In the genomic region with DNA sequence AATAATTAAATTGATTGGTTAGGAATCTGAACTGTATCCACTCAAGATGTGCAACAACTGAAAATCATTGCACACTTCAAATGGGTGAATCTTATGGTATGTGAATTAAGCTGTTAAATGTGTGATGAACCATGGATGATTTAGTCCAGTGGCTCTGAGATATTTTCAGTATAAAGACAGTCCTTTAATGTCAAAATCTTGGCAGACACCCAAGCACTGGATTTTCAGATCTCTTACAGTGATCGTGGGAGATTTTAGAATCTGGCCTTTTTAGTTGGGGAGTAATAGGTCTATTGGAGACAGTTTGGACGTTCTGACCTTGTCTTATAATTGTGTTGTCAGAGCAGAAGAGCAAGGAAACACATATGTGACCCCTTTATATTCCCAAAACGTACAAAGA, we compare ENCODE assay signal across 17 cellular contexts. TPM values are rescaled to one million over a fixed set of nuclear protein-coding genes. Genes with fewer than 3 reads are reported as not detected.
"Had no signal": no experiment of that assay in that cellular context is flagged by ENCODE, and none has a peak within 500 bp of the region (broad histone marks: within the 10 kb centered on the region; RNA-seq: fewer than 3 reads in every experiment).

No MANE protein-coding gene starts in this region.

RNA-seq across cellular contexts. Expression of gene SSX7, which starts 4.0 kb away (rescaled TPM):
- total RNA-seq: activated CD4-positive, alpha-beta memory T cell treated with anti-CD3 and anti-CD28 coated beads, Interleukin-2, amount 10 ng/mL, durations not matched to agents 7 days and 5 days; activated CD4-positive, alpha-beta T cell treated with anti-CD3 and anti-CD28 coated beads for 36 hours; activated CD4-positive, alpha-beta T cell treated with anti-CD3 and anti-CD28 coated beads, Interleukin-2, amount 10 ng/mL, durations not matched to agents 7 days and 5 days; activated CD8-positive, alpha-beta memory T cell treated with anti-CD3 and anti-CD28 coated beads, Interleukin-2, amount 10 ng/mL, durations not matched to agents 7 days and 5 days; activated CD8-positive, alpha-beta T cell treated with anti-CD3 and anti-CD28 coated beads, Interleukin-2, amount 10 ng/mL, durations not matched to agents 7 days and 5 days; activated naive CD8-positive, alpha-beta T cell treated with anti-CD3 and anti-CD28 coated beads, Interleukin-2, amount 10 ng/mL, durations not matched to agents 7 days and 5 days; activated T-helper 2 cell treated with anti-CD3 and anti-CD28 coated beads, Interferon-gamma antibody, Interleukin-2, Interleukin-4, amounts not matched to agents 10 μg/mL and 5 μg/mL and 100 μg/mL, durations not matched to agents 14 hours and 24 hours and 36 hours; ascending aorta; body of pancreas; breast epithelium; cardiac septum; cerebellum; T-cell; T-helper 1 cell treated with Interleukin-12 subunit alpha and Interleukin-12 subunit beta and Interleukin-4 antibody, amounts not matched to agents 30 ng/mL and 1 ng/mL, for 36 hours; T-helper 17 cell; T-helper 2 cell treated with Interferon-gamma antibody and Interleukin-4, amounts not matched to agents 100 ng/mL and 5 ng/mL, for 36 hours; WTC11 had no signal

RNA-seq across cellular contexts. Expression of gene SSX2, which starts 56.3 kb away (rescaled TPM):
- total RNA-seq: activated CD4-positive, alpha-beta memory T cell treated with anti-CD3 and anti-CD28 coated beads, Interleukin-2, amount 10 ng/mL, durations not matched to agents 7 days and 5 days; activated CD4-positive, alpha-beta T cell treated with anti-CD3 and anti-CD28 coated beads for 36 hours; activated CD4-positive, alpha-beta T cell treated with anti-CD3 and anti-CD28 coated beads, Interleukin-2, amount 10 ng/mL, durations not matched to agents 7 days and 5 days; activated CD8-positive, alpha-beta memory T cell treated with anti-CD3 and anti-CD28 coated beads, Interleukin-2, amount 10 ng/mL, durations not matched to agents 7 days and 5 days; activated CD8-positive, alpha-beta T cell treated with anti-CD3 and anti-CD28 coated beads, Interleukin-2, amount 10 ng/mL, durations not matched to agents 7 days and 5 days; activated naive CD8-positive, alpha-beta T cell treated with anti-CD3 and anti-CD28 coated beads, Interleukin-2, amount 10 ng/mL, durations not matched to agents 7 days and 5 days; activated T-helper 2 cell treated with anti-CD3 and anti-CD28 coated beads, Interferon-gamma antibody, Interleukin-2, Interleukin-4, amounts not matched to agents 10 μg/mL and 5 μg/mL and 100 μg/mL, durations not matched to agents 14 hours and 24 hours and 36 hours; ascending aorta; body of pancreas; breast epithelium; cardiac septum; cerebellum; T-cell; T-helper 1 cell treated with Interleukin-12 subunit alpha and Interleukin-12 subunit beta and Interleukin-4 antibody, amounts not matched to agents 30 ng/mL and 1 ng/mL, for 36 hours; T-helper 17 cell; T-helper 2 cell treated with Interferon-gamma antibody and Interleukin-4, amounts not matched to agents 100 ng/mL and 5 ng/mL, for 36 hours had no signal
